8 cellular contexts compared by ENCODE assay signal in genomic region chr13:36998624-36999041, GRCh38. TPM values are rescaled to one million over a fixed set of nuclear protein-coding genes. Genes with fewer than 3 reads are reported as not detected.
DNase-seq lines count a peak whose midpoint lies in the region; ATAC-seq and TF ChIP-seq lines count a peak whose summit lies in the region.

No MANE protein-coding gene starts in this region.

- TF ChIP-seq POLR2A in heart left ventricle (IDR thresholded peaks at IDR 0.05) (no peak), prostate gland (IDR thresholded peaks at IDR 0.05) (no peak)

- TF ChIP-seq CTCF in heart left ventricle (IDR thresholded peaks at IDR 0.05): no peak
- no peak for TF ChIP-seq CTCF in prostate gland (IDR thresholded peaks at IDR 0.05)

- peak; percentile 22 for DNase-seq in GM03348 (ENCODE audit: low spot score)
- DNase-seq in NCI-H69 (lab: John Stamatoyannopoulos, UW): peak; percentile 28
- peak; percentile 28 for DNase-seq in activated naive CD4-positive, alpha-beta T cell treated with Interleukin-2 at 50 U/mL for 16 hours
- DNase-seq in heart left ventricle: peak in 3 of 5 donors; percentile 29 to 57 (median 35)
- no peak for DNase-seq in prostate gland (ENCODE audit: low spot score)
- DNase-seq in GM19240 (ENCODE audit: insufficient read length, low spot score): no peak
- DNase-seq in COR-L47 (lab: John Stamatoyannopoulos, UW): no peak
- DNase-seq in NCI-H2196 (lab: John Stamatoyannopoulos, UW; ENCODE audit: unreplicated experiment): no peak

- H3K4me3 ChIP-seq in heart left ventricle: peak overlapping the region; percentile 75 to 99 (median 88)
- H3K4me3 ChIP-seq in prostate gland: peak overlapping the region; percentile 64 to 88

- intact Hi-C loops in heart left ventricle (cut with DNase I): loop anchor here in 1 of 10 donors (5.0 kb wide), 1 partner anchor 59 kb away; the partner anchor contains the start of gene SUPT20H
- intact Hi-C loops in prostate gland (cut with DNase I): no loop called here

- H3K4me1 ChIP-seq in heart left ventricle (peaks cover 0 to 24% (median 18%) of the 10 kb centered on the region in 12 donors), prostate gland (replicated peaks) (peaks cover 3% of the 10 kb centered on the region)

- H3K36me3 ChIP-seq in heart left ventricle: peaks cover 0 to 38% (median 34%) of the 10 kb centered on the region in 9 donors
- H3K36me3 ChIP-seq in prostate gland: no peaks in the 10 kb centered on the region

- H3K27me3 ChIP-seq in heart left ventricle: no peaks in the 10 kb centered on the region
- H3K27me3 ChIP-seq in prostate gland (replicated peaks; ENCODE audit: insufficient read depth): no peaks in the 10 kb centered on the region

- ATAC-seq in heart left ventricle: peak in 2 of 4 donors; percentile 7 to 22

- H3K27ac ChIP-seq in heart left ventricle (peak overlapping the region; percentile 34 to 100 (median 96)), prostate gland (peak overlapping the region; percentile 60 to 95)

- 0 to 1% (median 1%) methylated on average over 13 to 21 of the region's 21 CpGs for WGBS in heart left ventricle, 4 donors
- under 1% methylated on average over 21 of the region's 21 CpGs for WGBS in prostate gland

- H3K9me3 ChIP-seq in heart left ventricle (no peaks in the 10 kb centered on the region), prostate gland (no peaks in the 10 kb centered on the region)

RNA-seq across cellular contexts. Expression of gene ALG5, which starts 0.5 kb away (rescaled TPM):
- 10 to 100 TPM in 6 of 9 donors, 1 to 10 TPM in 3; 8.4 to 15.2 (median 11.6) TPM for total RNA-seq in heart left ventricle
- 10 to 100 TPM; 13.4 to 31.8 TPM for polyA plus RNA-seq in heart left ventricle
- total RNA-seq in prostate gland: 10 to 100 TPM; 14.1 to 41.3 TPM

RNA-seq across cellular contexts. Expression of gene EXOSC8, which starts 2.0 kb away (rescaled TPM):
- total RNA-seq in heart left ventricle: 10 to 100 TPM; 13.6 to 30.4 (median 21.8) TPM
- polyA plus RNA-seq in heart left ventricle: 10 to 100 TPM; 32.2 to 37.5 TPM
- 10 to 100 TPM; 10.9 to 29.4 TPM for total RNA-seq in prostate gland

Comparison
In these comparisons a context has a peak if more than half of its experiments do, and no peak if none do; other contexts are left out.
1. DNase-seq: peak in GM03348 (single experiment), NCI-H69 (single experiment), activated naive CD4-positive, alpha-beta T cell treated with Interleukin-2 at 50 U/mL for 16 hours (single experiment) and heart left ventricle (3 of 5); none in prostate gland (single experiment), GM19240 (single experiment), COR-L47 (single experiment) and NCI-H2196 (single experiment).